Comparison of ENCODE assay signal across 19 cellular contexts in the genomic region with DNA sequence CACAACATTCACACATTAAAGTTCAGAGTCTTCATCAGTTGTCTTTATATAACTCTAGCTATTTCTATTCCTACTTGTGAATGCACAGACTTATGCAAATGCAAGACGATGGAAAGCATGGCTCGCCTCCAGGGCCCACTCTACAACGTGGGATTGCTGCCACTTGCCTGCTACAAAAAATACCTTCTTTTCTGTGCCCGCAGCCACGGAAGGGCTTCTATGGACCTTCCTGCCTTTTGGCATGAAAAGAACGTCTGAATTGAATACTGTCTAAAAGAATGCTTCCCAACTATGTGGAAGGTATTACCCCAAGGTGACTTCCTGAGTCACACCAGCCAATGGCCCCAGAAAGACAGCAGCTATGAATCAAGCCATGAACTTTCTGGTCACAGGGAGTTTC.
A peak's percentile ranks its signal among the peaks of the same experiment; 100 is the strongest.
DNase-seq lines count a peak whose midpoint lies in the region; ATAC-seq, FAIRE-seq and TF ChIP-seq lines count a peak whose summit lies in the region.
"Had no signal": no experiment of that assay in that cellular context is flagged by ENCODE, and none has a peak within 500 bp of the region (broad histone marks: within the 10 kb centered on the region; RNA-seq: fewer than 3 reads in every experiment).

No MANE protein-coding gene starts in this region.

- H2BK15ac ChIP-seq in mesenchymal stem cell (ENCODE audit: low read depth, poor library complexity, severe bottlenecking) = no peak overlapping the region

- H3K4me3 ChIP-seq in dorsolateral prefrontal cortex (no peak overlapping the region), mesenchymal stem cell (ENCODE audit: insufficient read depth in 1 of 2, low read depth in 1 of 2, low read length in 2 of 2) (no peak overlapping the region)
- H3K4me3 ChIP-seq: HAP-1 had no signal

- 87% methylated on average over 6 of the region's 6 CpGs for WGBS in mesenchymal stem cell

- no peaks in the 10 kb centered on the region for H3K9me3 ChIP-seq in mesenchymal stem cell (ENCODE audit: control insufficient read depth, low read length)
- H3K9me3 ChIP-seq: BE2C, HAP-1 had no signal

- no peak overlapping the region for H3K18ac ChIP-seq in mesenchymal stem cell (ENCODE audit: low read depth in 1 of 2, low read length in 2 of 2)

- H2BK5ac ChIP-seq in mesenchymal stem cell (ENCODE audit: low read depth, low read length, poor library complexity, severe bottlenecking) = no peak overlapping the region

- H3K4me2 ChIP-seq in mesenchymal stem cell (ENCODE audit: low read length, poor library complexity, severe bottlenecking) = no peak overlapping the region

- H3K14ac ChIP-seq in mesenchymal stem cell (ENCODE audit: low read length in 2 of 2) = no peak overlapping the region

- intact Hi-C loops in dorsolateral prefrontal cortex (cut with DNase I) = no loop called here

- no peak for TF ChIP-seq CTCF in dorsolateral prefrontal cortex (IDR thresholded peaks at IDR 0.05 in 54 of 56, conservative IDR thresholded peaks at IDR 0.05 in 2 of 56; ENCODE audit: low read depth in 1 of 56, partially characterized antibody in 56 of 56)

- H3K9me3 Mint-ChIP-seq in stimulated activated effector memory CD8-positive, alpha-beta T cell treated with anti-CD3 and anti-CD28 coated beads, Interleukin-12 subunit alpha, Interleukin-12 subunit beta, amount 100 ng/mL, for 72 hours = no peaks in the 10 kb centered on the region
- H3K9me3 Mint-ChIP-seq: CD4-positive, alpha-beta memory T cell had no signal

- no peak overlapping the region for H2AFZ ChIP-seq in mesenchymal stem cell (ENCODE audit: low read depth, low read length)

- H3K4ac ChIP-seq in mesenchymal stem cell (ENCODE audit: low read depth in 1 of 2, low read length in 2 of 2) = no peak overlapping the region

- no peaks in the 10 kb centered on the region for H3K79me1 ChIP-seq in mesenchymal stem cell (replicated peaks; ENCODE audit: low read length, poor library complexity, severe bottlenecking)

- H3K9ac ChIP-seq in mesenchymal stem cell (ENCODE audit: low read length) = no peak overlapping the region

- H3K36me3 Mint-ChIP-seq in stimulated activated effector memory CD8-positive, alpha-beta T cell treated with anti-CD3 and anti-CD28 coated beads, Interleukin-12 subunit alpha, Interleukin-12 subunit beta, amount 100 ng/mL, for 72 hours = no peaks in the 10 kb centered on the region
- H3K36me3 Mint-ChIP-seq: CD4-positive, alpha-beta memory T cell had no signal

- ATAC-seq in stimulated activated effector memory CD8-positive, alpha-beta T cell treated with anti-CD3 and anti-CD28 coated beads, Interleukin-12 subunit alpha, Interleukin-12 subunit beta, amount 100 ng/mL, for 72 hours = no peak
- no peak for ATAC-seq in GM21447 (IDR thresholded peaks at IDR 0.05; ENCODE audit: unreplicated experiment)

- no peak overlapping the region for H2AK5ac ChIP-seq in mesenchymal stem cell (ENCODE audit: low read length, severe bottlenecking)

- no peak overlapping the region for H2BK120ac ChIP-seq in mesenchymal stem cell (ENCODE audit: low read depth, low read length)

- DNase-seq in RCC 7860 (ENCODE audit: low spot score) (peak; percentile 11), dorsolateral prefrontal cortex (peak in 9 of 10 donors; percentile 42 to 85 (median 76)), middle frontal gyrus (ENCODE audit: extremely low spot score, low spot score) (peak; percentile 62), superior temporal gyrus (ENCODE audit: extremely low spot score) (peak; percentile 76), mesenchymal stem cell (no peak)
- DNase-seq in stimulated activated effector memory CD8-positive, alpha-beta T cell treated with anti-CD3 and anti-CD28 coated beads, Interleukin-12 subunit alpha, Interleukin-12 subunit beta, amount 100 ng/mL, for 72 hours (ENCODE audit: low spot score in 2 of 2) = no peak
- DNase-seq: BE2C; CD4-positive, alpha-beta memory T cell; DMS153; DMS79 treated with DMSO at 0.1 percent for 48 hours; EL had no signal

- H4K8ac ChIP-seq in mesenchymal stem cell (ENCODE audit: low read length) = no peak overlapping the region

- no peak overlapping the region for H3K27ac Mint-ChIP-seq in stimulated activated effector memory CD8-positive, alpha-beta T cell treated with anti-CD3 and anti-CD28 coated beads, Interleukin-12 subunit alpha, Interleukin-12 subunit beta, amount 100 ng/mL, for 72 hours
- H3K27ac Mint-ChIP-seq: CD4-positive, alpha-beta memory T cell had no signal

- H3K27me3 ChIP-seq in dorsolateral prefrontal cortex (no peaks in the 10 kb centered on the region), mesenchymal stem cell (ENCODE audit: control insufficient read depth in 1 of 2, insufficient read depth in 1 of 2, low read length in 2 of 2) (no peaks in the 10 kb centered on the region)

- H3K4me1 Mint-ChIP-seq in stimulated activated effector memory CD8-positive, alpha-beta T cell treated with anti-CD3 and anti-CD28 coated beads, Interleukin-12 subunit alpha, Interleukin-12 subunit beta, amount 100 ng/mL, for 72 hours = peaks cover 5% of the 10 kb centered on the region

- H2BK12ac ChIP-seq in mesenchymal stem cell (ENCODE audit: low read length in 2 of 2) = no peak overlapping the region

- no peaks in the 10 kb centered on the region for H3K4me1 ChIP-seq in mesenchymal stem cell (ENCODE audit: control insufficient read depth, insufficient read depth, low read depth, low read length)
- H3K4me1 ChIP-seq: BE2C, HAP-1 had no signal

- no peak overlapping the region for H3K23ac ChIP-seq in mesenchymal stem cell (ENCODE audit: low read length in 2 of 2)

- no peak overlapping the region for H3K4me3 Mint-ChIP-seq in stimulated activated effector memory CD8-positive, alpha-beta T cell treated with anti-CD3 and anti-CD28 coated beads, Interleukin-12 subunit alpha, Interleukin-12 subunit beta, amount 100 ng/mL, for 72 hours
- H3K4me3 Mint-ChIP-seq: CD4-positive, alpha-beta memory T cell had no signal

- no peaks in the 10 kb centered on the region for H3K36me3 ChIP-seq in mesenchymal stem cell (ENCODE audit: control insufficient read depth in 1 of 2, insufficient read depth in 2 of 2, low read depth in 1 of 2, low read length in 2 of 2)
- H3K36me3 ChIP-seq: BE2C, HAP-1 had no signal

- no peak for FAIRE-seq in RCC 7860 (lab: Jason Lieb, UNC)
- FAIRE-seq: A204.1, D721Med, G401.6, GM12891, H1 had no signal

- peak overlapping the region in 4 of 59 donors; percentile 32 to 55 (median 44) for H3K27ac ChIP-seq in dorsolateral prefrontal cortex
- H3K27ac ChIP-seq in mesenchymal stem cell (ENCODE audit: low read length, poor library complexity, severe bottlenecking) = no peak overlapping the region
- H3K27ac ChIP-seq: C4-2B had no signal

- no peak overlapping the region for H4K91ac ChIP-seq in mesenchymal stem cell (ENCODE audit: low read length)

Comparison
In these comparisons a context has a peak if more than half of its experiments do, and no peak if none do; other contexts are left out.
1. DNase-seq: peak in RCC 7860 (single experiment), dorsolateral prefrontal cortex (9 of 10), middle frontal gyrus (single experiment) and superior temporal gyrus (single experiment); none in mesenchymal stem cell (single experiment) and stimulated activated effector memory CD8-positive, alpha-beta T cell treated with anti-CD3 and anti-CD28 coated beads, Interleukin-12 subunit alpha, Interleukin-12 subunit beta, amount 100 ng/mL, for 72 hours (0 of 2).